In genomic region chr12:124386059-124386458, GRCh38 we compare ENCODE assay signal across 13 cellular contexts.
DNase-seq lines count a peak whose midpoint lies in the region; FAIRE-seq and TF ChIP-seq lines count a peak whose summit lies in the region.
"Had no signal": no experiment of that assay in that cellular context is flagged by ENCODE, and none has a peak within 500 bp of the region (broad histone marks: within the 10 kb centered on the region; RNA-seq: fewer than 3 reads in every experiment).

No MANE protein-coding gene starts in this region.

- peaks cover 67% of the 10 kb centered on the region for H3K4me1 ChIP-seq in ACC112 (ENCODE audit: control insufficient read depth, insufficient read depth, low read length, unreplicated experiment)
- H3K4me1 ChIP-seq in NT2/D1 (ENCODE audit: insufficient read depth, insufficient read length) = peaks cover 56% of the 10 kb centered on the region
- peaks cover 77% of the 10 kb centered on the region for H3K4me1 ChIP-seq in endothelial cell of umbilical vein (ENCODE audit: control insufficient read depth, extremely low read depth, insufficient read depth, low read length)

- POLR2A ChIA-PET in endothelial cell of umbilical vein (lab: Charles Lee) = interaction anchor here (0.6 kb wide), 1 partner anchor 326 kb away, joined by 3 read pairs; no protein-coding TSS in a partner anchor

- BruUV-seq in endothelial cell of umbilical vein (replicated peaks; lab: Mats Ljungman, UMichigan) = no TSS peak

- H3K36me3 Mint-ChIP-seq in nephron progenitor cell (ENCODE audit: low read depth) = no peaks in the 10 kb centered on the region

- H3K27me3 ChIP-seq in ACC112 (ENCODE audit: insufficient read depth, low read length) = no peaks in the 10 kb centered on the region
- H3K27me3 ChIP-seq in NT2/D1 (ENCODE audit: insufficient read depth, insufficient read length) = no peaks in the 10 kb centered on the region
- no peaks in the 10 kb centered on the region for H3K27me3 ChIP-seq in endothelial cell of umbilical vein (ENCODE audit: control insufficient read depth in 2 of 2, insufficient read depth in 2 of 2, low read length in 2 of 2)
- H3K27me3 ChIP-seq: foreskin keratinocyte had no signal

- H3K36me3 ChIP-seq in ACC112 (ENCODE audit: insufficient read depth, low read length) (0 out of 2 replicates have a peak, but pooled peaks cover 3% of the 10 kb centered on the region), NT2/D1 (ENCODE audit: insufficient read depth, insufficient read length, low read length) (peaks cover 57% of the 10 kb centered on the region), endothelial cell of umbilical vein (ENCODE audit: control insufficient read depth in 2 of 2, extremely low read depth in 1 of 2, insufficient read depth in 2 of 2, low read length in 2 of 2) (peaks cover 4 to 11% of the 10 kb centered on the region in 2 experiments)

- DNase-seq in NT2/D1 (ENCODE audit: low read depth, low spot score) = no peak
- no peak for DNase-seq in endothelial cell of umbilical vein (ENCODE audit: low read depth, low spot score)
- DNase-seq in nephron progenitor cell = peak; percentile 47
- DNase-seq in NCI-H2196 (lab: John Stamatoyannopoulos, UW; ENCODE audit: unreplicated experiment) = no peak
- no peak for DNase-seq in retina
- DNase-seq in stimulated activated CD4-positive, alpha-beta T cell treated with anti-CD3 and anti-CD28 coated beads, Interleukin-1b, Interleukin-23, amount 100 ng/mL, for 48 hours = no peak
- no peak for DNase-seq in D721Med (ENCODE audit: insufficient read length, low spot score)
- DNase-seq: activated CD4-positive, alpha-beta T cell treated with anti-CD3 and anti-CD28 coated beads, Interleukin-2, amount 50 U/mL, for 4 hours had no signal

- H3K9me1 ChIP-seq in endothelial cell of umbilical vein (replicated peaks; ENCODE audit: control insufficient read depth, extremely low read depth, insufficient read depth, low read length) = no peaks in the 10 kb centered on the region

- peaks cover 55% of the 10 kb centered on the region for H3K4me1 Mint-ChIP-seq in nephron progenitor cell

- intact Hi-C loops in endothelial cell of umbilical vein (cut with micrococcal nuclease) = loop anchor here (5.0 kb wide), 1 partner anchor 361 kb away; no protein-coding TSS in a partner anchor

- H3K9me3 Mint-ChIP-seq in nephron progenitor cell = no peaks in the 10 kb centered on the region

- peak overlapping the region; percentile 62 for H3K9ac ChIP-seq in NT2/D1 (ENCODE audit: insufficient read length, low read depth)
- peak overlapping the region; percentile 1 for H3K9ac ChIP-seq in endothelial cell of umbilical vein (replicated peaks; ENCODE audit: extremely low read depth, insufficient read depth, low read length)

- H3K9me3 ChIP-seq in NT2/D1 (ENCODE audit: insufficient read depth, low read length) (no peaks in the 10 kb centered on the region), endothelial cell of umbilical vein (replicated peaks; ENCODE audit: control insufficient read depth, insufficient read depth, low read length) (no peaks in the 10 kb centered on the region)
- H3K9me3 ChIP-seq: thoracic aorta had no signal

- CTCF ChIA-PET in endothelial cell of umbilical vein (lab: Charles Lee) = interaction anchor here (0.6 to 8.3 kb wide), 6 partner anchors 13 to 332 kb away, joined by 3 to 60 read pairs (median 4); no protein-coding TSS in a partner anchor

- no peaks in the 10 kb centered on the region for H4K20me1 ChIP-seq in endothelial cell of umbilical vein (replicated peaks; ENCODE audit: control insufficient read depth, extremely low read depth, insufficient read depth, low read length)

- peak overlapping the region; percentile 32 for H3K4me3 Mint-ChIP-seq in nephron progenitor cell

- no peak overlapping the region for H2AFZ ChIP-seq in ACC112 (ENCODE audit: low read length, unreplicated experiment)
- H2AFZ ChIP-seq in endothelial cell of umbilical vein (ENCODE audit: low read depth, low read length) = no peak overlapping the region

- peak; percentile 41 for TF ChIP-seq POLR2A in endothelial cell of umbilical vein (IDR thresholded peaks at IDR 0.05; ENCODE audit: low read depth, low read length)

- no peak for TF ChIP-seq CTCF in endothelial cell of umbilical vein (IDR thresholded peaks at IDR 0.05; ENCODE audit: extremely low read depth in 1 of 2, insufficient read depth in 1 of 2, low read depth in 1 of 2, low read length in 2 of 2)
- TF ChIP-seq CTCF in nephron progenitor cell (IDR thresholded peaks at IDR 0.05) = no peak
- TF ChIP-seq CTCF in D721Med (IDR thresholded peaks at IDR 0.05; ENCODE audit: insufficient read depth, missing control alignments) = no peak

- dilution Hi-C loops in endothelial cell of umbilical vein (cut with MboI; ENCODE audit: extremely low pct_ligation_motif_present, low sequenced_read_pairs) = no loop called here

- FAIRE-seq in endothelial cell of umbilical vein (lab: Jason Lieb, UNC) (peak; percentile 81), D721Med (lab: Jason Lieb, UNC) (no peak)
- FAIRE-seq: GM19239 had no signal

- H3K79me2 ChIP-seq in ACC112 (ENCODE audit: control insufficient read depth, insufficient read depth, low read length, unreplicated experiment) (peaks cover 70% of the 10 kb centered on the region), endothelial cell of umbilical vein (ENCODE audit: control insufficient read depth, insufficient read depth, low read length) (peaks cover 75% of the 10 kb centered on the region)

- H3K27ac ChIP-seq in ACC112 (ENCODE audit: low read depth, low read length) = peak overlapping the region; percentile 59
- peak overlapping the region; percentile 74 for H3K27ac ChIP-seq in endothelial cell of umbilical vein (ENCODE audit: insufficient read depth, low read depth, low read length)
- H3K27ac ChIP-seq: foreskin keratinocyte, SK-N-MC, thoracic aorta had no signal

- peak overlapping the region; percentile 44 for H3K4me2 ChIP-seq in endothelial cell of umbilical vein (ENCODE audit: insufficient read depth, low read length)

- H3K4me3 ChIP-seq in ACC112 (ENCODE audit: low read depth, low read length) (peak overlapping the region; percentile 81), NT2/D1 (ENCODE audit: insufficient read length, low read depth) (no peak overlapping the region), endothelial cell of umbilical vein (replicated peaks in 1 of 3; ENCODE audit: insufficient read depth in 1 of 3, low read depth in 1 of 3, low read length in 3 of 3) (no peak overlapping the region)
- H3K4me3 ChIP-seq: SK-N-MC had no signal

- H3K27me3 Mint-ChIP-seq in nephron progenitor cell (ENCODE audit: low read depth, poor library complexity) = peaks cover 2% of the 10 kb centered on the region

- H3K27ac Mint-ChIP-seq in nephron progenitor cell = peak overlapping the region; percentile 74

TF ChIP-seq in endothelial cell of umbilical vein, 7 proteins besides CTCF, POLR2A, EP300 and RAD21:
- TF ChIP-seq FOS (IDR thresholded peaks at IDR 0.05; ENCODE audit: borderline replicate concordance, insufficient read depth, low read length) (no peak), MYC (IDR thresholded peaks at IDR 0.05; ENCODE audit: low read depth, low read length) (no peak), GATA2 (IDR thresholded peaks at IDR 0.05; ENCODE audit: insufficient read depth, insufficient read length, low read depth, low read length) (no peak), JUN (IDR thresholded peaks at IDR 0.05; ENCODE audit: borderline replicate concordance, insufficient read depth, insufficient read length, low read depth) (no peak), POLR2AphosphoS5 (IDR thresholded peaks at IDR 0.05; ENCODE audit: insufficient read depth, low read depth, low read length) (peak; percentile 4)
